In genomic region chr9:3240651-3241268, GRCh38 we compare ENCODE assay signal across 8 cellular contexts.
DNase-seq lines count a peak whose midpoint lies in the region; ATAC-seq and TF ChIP-seq lines count a peak whose summit lies in the region.

No MANE protein-coding gene starts in this region.

- TF ChIP-seq POLR2A in erythroblast (IDR thresholded peaks at IDR 0.05; ENCODE audit: low read length) = no peak

- POLR2A ChIA-PET in naive thymus-derived CD8-positive, alpha-beta T cell (lab: Charles Lee) = interaction anchor here (0.7 kb wide), 1 partner anchor 282 kb away, joined by 3 read pairs; no protein-coding TSS in a partner anchor

- no peaks in the 10 kb centered on the region for H3K27me3 Mint-ChIP-seq in Calu3 (ENCODE audit: unreplicated experiment)
- H3K27me3 Mint-ChIP-seq in naive thymus-derived CD8-positive, alpha-beta T cell = no peaks in the 10 kb centered on the region
- no peaks in the 10 kb centered on the region for H3K27me3 Mint-ChIP-seq in stimulated activated naive B cell treated with anti-CD40 and anti-IgM and Interleukin-4, amounts not matched to agents 10 μg/mL and 1 μg/mL and 100 μg/mL, for 72 hours

- intact Hi-C loops in Calu3 (cut with micrococcal nuclease; ENCODE audit: unreplicated experiment) = loop anchor here (2.0 kb wide), 1 partner anchor 200 kb away; no protein-coding TSS in a partner anchor

- H3K9me3 Mint-ChIP-seq in Calu3 (ENCODE audit: low read depth, unreplicated experiment) = no peaks in the 10 kb centered on the region
- H3K9me3 Mint-ChIP-seq in naive thymus-derived CD8-positive, alpha-beta T cell = no peaks in the 10 kb centered on the region
- H3K9me3 Mint-ChIP-seq in stimulated activated naive B cell treated with anti-CD40 and anti-IgM and Interleukin-4, amounts not matched to agents 10 μg/mL and 1 μg/mL and 100 μg/mL, for 72 hours = no peaks in the 10 kb centered on the region

- no TSS peak for BruUV-seq in Calu3 (replicated peaks; lab: Mats Ljungman, UMichigan)

- ATAC-seq in GM19397 (IDR thresholded peaks at IDR 0.05; ENCODE audit: unreplicated experiment) (peak; percentile 72), HG03460 (IDR thresholded peaks at IDR 0.05; ENCODE audit: unreplicated experiment) (peak; percentile 85)
- peak; percentile 84 to 88 for ATAC-seq in naive thymus-derived CD8-positive, alpha-beta T cell
- ATAC-seq in stimulated activated naive B cell treated with anti-CD40 and anti-IgM and Interleukin-4, amounts not matched to agents 10 μg/mL and 1 μg/mL and 100 μg/mL, for 72 hours (replicated peaks) = peak; percentile 96 to 99

- no peaks in the 10 kb centered on the region for H3K36me3 Mint-ChIP-seq in Calu3 (ENCODE audit: insufficient read depth, unreplicated experiment)
- peaks cover 0 to 39% (median 11%) of the 10 kb centered on the region in 3 donors for H3K36me3 Mint-ChIP-seq in naive thymus-derived CD8-positive, alpha-beta T cell
- peaks cover 9 to 19% of the 10 kb centered on the region in 2 donors for H3K36me3 Mint-ChIP-seq in stimulated activated naive B cell treated with anti-CD40 and anti-IgM and Interleukin-4, amounts not matched to agents 10 μg/mL and 1 μg/mL and 100 μg/mL, for 72 hours

- peak; percentile 37 for TF ChIP-seq CTCF in Calu3 (IDR thresholded peaks at IDR 0.05; ENCODE audit: unreplicated experiment)

- DNase-seq in Calu3 (peak; percentile 62), NOMO-1 treated with DMSO at 0.1 percent for 48 hours (lab: John Stamatoyannopoulos, UW; ENCODE audit: unreplicated experiment) (peak; percentile 47), erythroblast (lab: John Stamatoyannopoulos, UW) (peak; percentile 53 to 70)
- peak; percentile 58 for DNase-seq in activated CD8-positive, alpha-beta memory T cell treated with anti-CD3 and anti-CD28 coated beads, Interleukin-2, amount 50 U/mL, for 4 hours
- DNase-seq in naive thymus-derived CD8-positive, alpha-beta T cell = peak; percentile 22 to 77 (median 50)
- peak; percentile 43 for DNase-seq in stimulated activated naive B cell treated with anti-CD40 and anti-IgM and Interleukin-4, amounts not matched to agents 10 μg/mL and 1 μg/mL and 100 μg/mL, for 72 hours

- no peak overlapping the region for H3K4me3 Mint-ChIP-seq in Calu3 (ENCODE audit: low read depth, unreplicated experiment)
- no peak overlapping the region for H3K4me3 Mint-ChIP-seq in naive thymus-derived CD8-positive, alpha-beta T cell
- H3K4me3 Mint-ChIP-seq in stimulated activated naive B cell treated with anti-CD40 and anti-IgM and Interleukin-4, amounts not matched to agents 10 μg/mL and 1 μg/mL and 100 μg/mL, for 72 hours = no peak overlapping the region

- CTCF ChIA-PET in Calu3 (lab: Charles Lee) = interaction anchor here (0.6 to 4.2 kb wide), 4 partner anchors 50 to 383 kb away, joined by 3 to 38 read pairs (median 4); no protein-coding TSS in a partner anchor

- no peaks in the 10 kb centered on the region for H3K4me1 Mint-ChIP-seq in Calu3 (ENCODE audit: low read depth, unreplicated experiment)
- peaks cover 0 to 5% (median 1%) of the 10 kb centered on the region in 4 donors for H3K4me1 Mint-ChIP-seq in naive thymus-derived CD8-positive, alpha-beta T cell
- peaks cover 6 to 9% of the 10 kb centered on the region in 2 donors for H3K4me1 Mint-ChIP-seq in stimulated activated naive B cell treated with anti-CD40 and anti-IgM and Interleukin-4, amounts not matched to agents 10 μg/mL and 1 μg/mL and 100 μg/mL, for 72 hours

- no peak overlapping the region for H3K27ac Mint-ChIP-seq in Calu3 (ENCODE audit: unreplicated experiment)
- peak overlapping the region in 2 of 10 donors; percentile 32 to 53 for H3K27ac Mint-ChIP-seq in naive thymus-derived CD8-positive, alpha-beta T cell
- H3K27ac Mint-ChIP-seq in stimulated activated naive B cell treated with anti-CD40 and anti-IgM and Interleukin-4, amounts not matched to agents 10 μg/mL and 1 μg/mL and 100 μg/mL, for 72 hours = no peak overlapping the region

Comparison
In these comparisons a context has a peak if more than half of its experiments do, and no peak if none do; other contexts are left out.
1. Peak in every context shown above with its lines: DNase-seq and ATAC-seq.